In the genomic region with DNA sequence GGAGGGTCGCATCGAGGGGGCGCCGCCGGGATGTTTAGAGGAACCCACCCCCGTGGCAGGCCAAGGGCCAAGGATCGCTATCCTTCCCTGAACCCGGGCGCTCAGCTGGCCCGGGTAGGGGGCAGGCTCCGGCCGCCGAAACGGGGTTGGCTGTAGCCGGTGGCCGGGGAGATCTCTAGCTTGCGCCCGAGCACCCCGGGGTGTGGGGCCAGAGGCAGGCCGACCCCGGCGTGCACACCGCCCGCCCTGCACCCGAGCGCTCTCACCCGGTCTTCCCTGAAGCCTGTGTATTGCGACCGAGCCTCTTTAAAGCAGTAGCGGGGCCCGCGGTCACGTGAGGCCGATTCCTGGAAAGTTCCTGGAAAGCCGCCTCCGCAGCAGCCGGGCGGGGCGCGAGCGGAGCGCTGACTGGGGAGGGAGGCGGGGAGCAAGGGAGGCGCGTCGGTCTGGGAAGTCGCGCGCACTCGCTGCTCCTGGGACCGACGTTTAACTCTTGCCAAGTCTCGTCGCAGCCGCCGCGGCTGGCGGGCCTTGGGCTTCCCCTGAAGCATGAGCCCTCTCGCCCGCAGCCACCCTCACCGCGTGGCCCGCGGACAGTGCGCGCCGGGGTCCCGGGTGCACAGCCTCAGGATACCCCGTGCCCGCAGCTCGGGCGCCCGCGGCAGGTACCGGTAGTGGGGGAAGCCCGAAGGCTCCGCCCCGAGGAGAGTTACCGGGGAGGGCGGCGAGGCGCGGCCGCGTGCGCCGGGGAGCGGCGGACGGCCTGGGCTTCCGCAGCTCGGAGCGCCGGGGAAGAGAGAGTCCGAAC, we compare ENCODE assay signal across 8 cellular contexts. TPM values are rescaled to one million over a fixed set of nuclear protein-coding genes. Genes with fewer than 3 reads are reported as not detected.
DNase-seq lines count a peak whose midpoint lies in the region; ATAC-seq and TF ChIP-seq lines count a peak whose summit lies in the region.

No MANE protein-coding gene starts in this region.

- H3K27ac Mint-ChIP-seq in effector memory CD8-positive, alpha-beta T cell, result peak overlapping the region; percentile 73 to 90

- H4K8ac ChIP-seq in mesenchymal stem cell (ENCODE audit: low read length), result peak overlapping the region; percentile 57

- H3K27me3 Mint-ChIP-seq in effector memory CD8-positive, alpha-beta T cell, result no peaks in the 10 kb centered on the region

- H4K91ac ChIP-seq in mesenchymal stem cell (ENCODE audit: low read length), result no peak overlapping the region

- H3K4me3 ChIP-seq in mesenchymal stem cell (ENCODE audit: insufficient read depth in 1 of 2, low read depth in 1 of 2, low read length in 2 of 2), result peak overlapping the region; percentile 63 to 93

- H3K14ac ChIP-seq in mesenchymal stem cell (ENCODE audit: low read length in 2 of 2), result no peak overlapping the region

- no peak overlapping the region for H2AK5ac ChIP-seq in mesenchymal stem cell (ENCODE audit: low read length, severe bottlenecking)

- peak overlapping the region in 1 of 2 experiments; percentile 44 for H3K4ac ChIP-seq in mesenchymal stem cell (ENCODE audit: low read depth in 1 of 2, low read length in 2 of 2)

- H2BK12ac ChIP-seq in mesenchymal stem cell (ENCODE audit: low read length in 2 of 2), result peak overlapping the region in 1 of 2 experiments; percentile 21

- peaks cover 0 to 15% of the 10 kb centered on the region in 2 experiments for H3K27me3 ChIP-seq in mesenchymal stem cell (ENCODE audit: control insufficient read depth in 1 of 2, insufficient read depth in 1 of 2, low read length in 2 of 2)

- peak; percentile 33 for DNase-seq in GM19240 (ENCODE audit: insufficient read length, low spot score)
- peak; percentile 76 for DNase-seq in NCI-H82 treated with DMSO at 0.1 percent for 48 hours (lab: John Stamatoyannopoulos, UW; ENCODE audit: unreplicated experiment)
- DNase-seq in activated CD8-positive, alpha-beta memory T cell treated with anti-CD3 and anti-CD28 coated beads for 48 hours (ENCODE audit: low read depth in 2 of 3, low spot score in 2 of 3), result peak; percentile 74 to 83 (median 80)
- DNase-seq in effector memory CD8-positive, alpha-beta T cell, result peak; percentile 70 to 75 (median 72)
- DNase-seq in mesenchymal stem cell, result peak; percentile 94
- peak; percentile 74 for DNase-seq in stimulated activated CD8-positive, alpha-beta memory T cell treated with anti-CD3 and anti-CD28 coated beads, Interleukin-12 subunit alpha, Interleukin-12 subunit beta, amount 100 ng/mL, for 24 hours (ENCODE audit: extremely low read depth)

- peak overlapping the region; percentile 64 for H2BK15ac ChIP-seq in mesenchymal stem cell (ENCODE audit: low read depth, poor library complexity, severe bottlenecking)

- no peaks in the 10 kb centered on the region for H3K9me3 ChIP-seq in mesenchymal stem cell (ENCODE audit: control insufficient read depth, low read length)

- H3K4me1 ChIP-seq in mesenchymal stem cell (ENCODE audit: control insufficient read depth, insufficient read depth, low read depth, low read length), result peaks cover 32% of the 10 kb centered on the region

- peak; percentile 36 for ATAC-seq in HG03457 (IDR thresholded peaks at IDR 0.05; ENCODE audit: unreplicated experiment)
- peak; percentile 65 for ATAC-seq in effector memory CD8-positive, alpha-beta T cell (replicated peaks)

- peaks cover 24% of the 10 kb centered on the region for H3K36me3 Mint-ChIP-seq in effector memory CD8-positive, alpha-beta T cell (ENCODE audit: insufficient read depth)

- under 1% methylated on average over 88 of the region's 95 CpGs for WGBS in mesenchymal stem cell

- H3K9me3 Mint-ChIP-seq in effector memory CD8-positive, alpha-beta T cell, result no peaks in the 10 kb centered on the region

- peak overlapping the region; percentile 27 for H2BK120ac ChIP-seq in mesenchymal stem cell (ENCODE audit: low read depth, low read length)

- peak overlapping the region; percentile 92 to 94 for H3K4me3 Mint-ChIP-seq in effector memory CD8-positive, alpha-beta T cell

- H3K23ac ChIP-seq in mesenchymal stem cell (ENCODE audit: low read length in 2 of 2), result no peak overlapping the region

- peaks cover 2% of the 10 kb centered on the region for H3K79me1 ChIP-seq in mesenchymal stem cell (replicated peaks; ENCODE audit: low read length, poor library complexity, severe bottlenecking)

- peak overlapping the region; percentile 75 for H3K4me2 ChIP-seq in mesenchymal stem cell (ENCODE audit: low read length, poor library complexity, severe bottlenecking)

- peak overlapping the region; percentile 84 for H3K9ac ChIP-seq in mesenchymal stem cell (ENCODE audit: low read length)

- peak overlapping the region in 1 of 2 experiments; percentile 81 for H3K18ac ChIP-seq in mesenchymal stem cell (ENCODE audit: low read depth in 1 of 2, low read length in 2 of 2)

- peaks cover 0 to 10% of the 10 kb centered on the region in 2 experiments for H3K36me3 ChIP-seq in mesenchymal stem cell (ENCODE audit: control insufficient read depth in 1 of 2, insufficient read depth in 2 of 2, low read depth in 1 of 2, low read length in 2 of 2)

- no peak overlapping the region for H2BK5ac ChIP-seq in mesenchymal stem cell (ENCODE audit: low read depth, low read length, poor library complexity, severe bottlenecking)

- H2AFZ ChIP-seq in mesenchymal stem cell (ENCODE audit: low read depth, low read length), result peak overlapping the region; percentile 68

- H3K27ac ChIP-seq in C4-2B (peak overlapping the region; percentile 73), mesenchymal stem cell (ENCODE audit: low read length, poor library complexity, severe bottlenecking) (no peak overlapping the region)

- TF ChIP-seq CTCF in C4-2B (conservative IDR thresholded peaks at IDR 0.05), result no peak

- H3K4me1 Mint-ChIP-seq in effector memory CD8-positive, alpha-beta T cell (ENCODE audit: low read depth in 2 of 2), result peaks cover 21 to 30% of the 10 kb centered on the region in 2 donors

RNA-seq across cellular contexts. Expression of a gene that starts 1.7 kb away (rescaled TPM):
- 3.9 TPM for polyA plus RNA-seq in mesenchymal stem cell (2013, experiment 1 of 2)
- polyA plus RNA-seq in mesenchymal stem cell (2013, experiment 2 of 2), result 3.0 TPM

Comparison
In these comparisons a context has a peak if more than half of its experiments do, and no peak if none do; other contexts are left out.
1. DNase-seq: peak in every context shown above with its lines; median percentile 94 in mesenchymal stem cell; 80 in activated CD8-positive, alpha-beta memory T cell treated with anti-CD3 and anti-CD28 coated beads for 48 hours; 76 in NCI-H82 treated with DMSO at 0.1 percent for 48 hours; 74 in stimulated activated CD8-positive, alpha-beta memory T cell treated with anti-CD3 and anti-CD28 coated beads, Interleukin-12 subunit alpha, Interleukin-12 subunit beta, amount 100 ng/mL, for 24 hours; 72 in effector memory CD8-positive, alpha-beta T cell; 33 in GM19240.